Comparison of ENCODE assay signal across 12 cellular contexts in the genomic region with DNA sequence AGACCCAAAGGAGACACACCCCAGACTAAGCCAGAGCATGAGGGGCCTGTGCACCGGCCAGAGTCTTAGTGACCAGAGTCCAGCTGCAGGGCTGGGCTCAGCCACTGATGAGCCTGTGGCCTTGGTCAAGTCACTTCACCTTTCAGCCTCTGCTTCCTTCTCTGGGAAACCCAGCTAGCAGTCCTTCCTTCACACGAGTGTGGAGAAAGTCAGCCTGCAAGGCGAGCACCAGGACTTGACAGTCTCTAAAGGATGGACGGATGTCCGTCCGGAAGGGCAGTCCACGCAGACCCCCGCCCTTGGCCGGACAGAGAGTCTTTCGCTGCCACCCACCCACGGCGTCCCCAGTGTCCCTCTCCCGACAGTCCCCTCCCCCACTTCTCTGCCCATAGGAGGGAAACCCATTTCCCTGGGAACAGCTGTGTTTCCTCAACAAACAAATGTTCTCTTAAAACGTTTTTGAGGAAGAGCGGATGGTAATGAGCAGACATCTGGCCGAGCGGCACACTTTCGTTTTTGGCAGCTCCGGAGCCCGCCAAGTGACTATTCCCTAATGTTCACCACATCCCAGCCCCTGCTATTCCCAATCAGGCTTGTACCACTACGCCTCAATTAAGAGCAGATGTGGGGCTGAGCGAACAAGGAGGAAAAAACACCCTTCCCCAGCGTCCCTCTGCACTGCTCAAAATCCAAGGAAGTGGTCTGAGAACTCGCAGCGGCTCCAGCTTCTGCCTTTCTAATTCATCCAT.
A peak's percentile ranks its signal among the peaks of the same experiment; 100 is the strongest.
DNase-seq lines count a peak whose midpoint lies in the region; ATAC-seq, FAIRE-seq and TF ChIP-seq lines count a peak whose summit lies in the region.
"Had no signal": no experiment of that assay in that cellular context is flagged by ENCODE, and none has a peak within 500 bp of the region (broad histone marks: within the 10 kb centered on the region; RNA-seq: fewer than 3 reads in every experiment).

No MANE protein-coding gene starts in this region.

- H3K9me3 ChIP-seq in Panc1 (ENCODE audit: control insufficient read depth, insufficient read depth, low read depth, low read length) = peaks cover 44% of the 10 kb centered on the region; the same call in 1 of the 2 replicates

- peak; percentile 80 for DNase-seq in AG20443 (ENCODE audit: low spot score)
- DNase-seq in Panc1 (ENCODE audit: low read depth, low spot score) = no peak
- DNase-seq in fibroblast of villous mesenchyme (ENCODE audit: low read depth) = peak; percentile 76
- DNase-seq in posterior vena cava (ENCODE audit: low spot score) = peak; percentile 83
- no peak for DNase-seq in NCI-H2107 treated with DMSO at 0.1 percent for 48 hours (lab: John Stamatoyannopoulos, UW; ENCODE audit: unreplicated experiment)
- DNase-seq in HTR-8/SVneo (ENCODE audit: insufficient read length, low spot score) = no peak
- DNase-seq in midbrain (lab: John Stamatoyannopoulos, UW) = no peak
- DNase-seq: activated CD4-positive, alpha-beta memory T cell treated with anti-CD3 and anti-CD28 coated beads, Interleukin-2, amount 10 ng/mL, durations not matched to agents 7 days and 5 days; Calu3; PC-3 had no signal

- POLR2A ChIA-PET in Panc1 (lab: Charles Lee) = no interaction called here

- intact Hi-C loops in Panc1 (cut with micrococcal nuclease; ENCODE audit: unreplicated experiment) (no loop called here), posterior vena cava (cut with DNase I) (no loop called here)

- peaks cover 40% of the 10 kb centered on the region for H3K4me1 ChIP-seq in Panc1 (ENCODE audit: control insufficient read depth, insufficient read depth, low read length)

- no TSS peak for BruUV-seq in Panc1 (replicated peaks; lab: Mats Ljungman, UMichigan)

- TF ChIP-seq CTCF in Panc1 (IDR thresholded peaks at IDR 0.05) (no peak), fibroblast of villous mesenchyme (IDR thresholded peaks at IDR 0.05; ENCODE audit: insufficient read depth, low read depth, low read length) (no peak)

- H3K36me3 ChIP-seq in Panc1 (ENCODE audit: control insufficient read depth, insufficient read depth, low read length) = no peaks in the 10 kb centered on the region
- H3K36me3 ChIP-seq: cardiac muscle cell had no signal

- in situ Hi-C loops in Panc1 (cut with HindIII; ENCODE audit: low pct_unique_long_range_greater_than_20kb, low sequenced_read_pairs) = no loop called here

- CTCF ChIA-PET in Panc1 (lab: Charles Lee) = no interaction called here

- H3K27me3 ChIP-seq in Panc1 (ENCODE audit: control insufficient read depth, insufficient read depth, low read length) = no peaks in the 10 kb centered on the region

- ATAC-seq in Panc1 (no peak), HG03280 (IDR thresholded peaks at IDR 0.05; ENCODE audit: unreplicated experiment) (no peak)
- ATAC-seq: PC-3 had no signal

- FAIRE-seq in HTR-8/SVneo (lab: Jason Lieb, UNC) = no peak

- H3K4me3 ChIP-seq in Panc1 (ENCODE audit: low read depth in 2 of 2, low read length in 2 of 2) (no peak overlapping the region), fibroblast of villous mesenchyme (ENCODE audit: low read depth, low read length) (peak overlapping the region; percentile 53)
- H3K4me3 ChIP-seq: cardiac muscle cell had no signal

- peak overlapping the region; percentile 100 for H3K27ac ChIP-seq in Panc1 (ENCODE audit: low read length)
- H3K27ac ChIP-seq: cardiac muscle cell had no signal

Comparison
In these comparisons a context has a peak if more than half of its experiments do, and no peak if none do; other contexts are left out.
1. DNase-seq: peak in AG20443 (single experiment), fibroblast of villous mesenchyme (single experiment) and posterior vena cava (single experiment); none in Panc1 (single experiment), NCI-H2107 treated with DMSO at 0.1 percent for 48 hours (single experiment), HTR-8/SVneo (single experiment) and midbrain (single experiment).